Comparison of ENCODE assay signal across 18 cellular contexts in genomic region chr11:11981840-11982239, GRCh38. TPM values are rescaled to one million over a fixed set of nuclear protein-coding genes. Genes with fewer than 3 reads are reported as not detected.
DNase-seq lines count a peak whose midpoint lies in the region; ATAC-seq, FAIRE-seq and TF ChIP-seq lines count a peak whose summit lies in the region.
"Had no signal": no experiment of that assay in that cellular context is flagged by ENCODE, and none has a peak within 500 bp of the region (broad histone marks: within the 10 kb centered on the region; RNA-seq: fewer than 3 reads in every experiment).

No MANE protein-coding gene starts in this region.

- no peak for ATAC-seq in activated CD8-positive, alpha-beta memory T cell treated with anti-CD3 and anti-CD28 coated beads, Interleukin-2, amount 10 ng/mL, durations not matched to agents 7 days and 5 days
- ATAC-seq in IMR-90 (ENCODE audit: low read depth) (no peak), HG02798 (IDR thresholded peaks at IDR 0.05; ENCODE audit: poor library complexity, unreplicated experiment) (no peak)

- H2BK12ac ChIP-seq in H1 (ENCODE audit: low read depth, low read length) = no peak overlapping the region

- H3K9me3 ChIP-seq in IMR-90 (ENCODE audit: control insufficient read depth, insufficient read depth, low read length) (no peaks in the 10 kb centered on the region; the same call in 1 of the 2 replicates), H1 (ENCODE audit: insufficient read depth in 2 of 2, low read depth in 1 of 2, low read length in 1 of 2) (no peaks in the 10 kb centered on the region), sigmoid colon (no peaks in the 10 kb centered on the region)

- H3K9ac ChIP-seq in IMR-90 (ENCODE audit: low read depth, low read length) = no peak overlapping the region
- H3K9ac ChIP-seq in H1 (replicated peaks in 1 of 4; ENCODE audit: extremely low read depth in 1 of 4, low read depth in 3 of 4, low read length in 3 of 4) = no peak overlapping the region

- no peak overlapping the region for H3K4me3 Mint-ChIP-seq in activated CD8-positive, alpha-beta memory T cell treated with anti-CD3 and anti-CD28 coated beads, Interleukin-2, amount 10 ng/mL, durations not matched to agents 7 days and 5 days

- H3K4me1 Mint-ChIP-seq in activated CD8-positive, alpha-beta memory T cell treated with anti-CD3 and anti-CD28 coated beads, Interleukin-2, amount 10 ng/mL, durations not matched to agents 7 days and 5 days = no peaks in the 10 kb centered on the region

- H3K4me2 ChIP-seq in IMR-90 (ENCODE audit: low read depth, low read length) = no peak overlapping the region
- H3K4me2 ChIP-seq in H1 (ENCODE audit: insufficient read depth in 1 of 2, low read depth in 2 of 2, low read length in 2 of 2) = no peak overlapping the region

- CTCF ChIA-PET in activated CD8-positive, alpha-beta memory T cell treated with anti-CD3 and anti-CD28 coated beads, Interleukin-2, amount 10 ng/mL, durations not matched to agents 7 days and 5 days (lab: Charles Lee) = interaction anchor here (1.9 kb wide), 1 partner anchor 14 kb away, joined by 5 read pairs; no protein-coding TSS in a partner anchor
- CTCF ChIA-PET in IMR-90 (lab: Yijun Ruan, JAX) (no interaction called here), H1 (lab: Charles Lee; ENCODE audit: partially characterized antibody) (interaction anchor here (1.4 to 2.4 kb wide), 3 partner anchors 15 to 66 kb away, joined by 5 to 12 read pairs (median 5); no protein-coding TSS in a partner anchor)

- H3K27ac Mint-ChIP-seq in activated CD8-positive, alpha-beta memory T cell treated with anti-CD3 and anti-CD28 coated beads, Interleukin-2, amount 10 ng/mL, durations not matched to agents 7 days and 5 days = no peak overlapping the region

- TF ChIP-seq EP300 in H1 (IDR thresholded peaks at IDR 0.05; ENCODE audit: borderline replicate concordance in 1 of 2, low read depth in 2 of 2, low read length in 2 of 2) (no peak), sigmoid colon (IDR thresholded peaks at IDR 0.05) (no peak)

- H3K36me3 Mint-ChIP-seq in activated CD8-positive, alpha-beta memory T cell treated with anti-CD3 and anti-CD28 coated beads, Interleukin-2, amount 10 ng/mL, durations not matched to agents 7 days and 5 days = no peaks in the 10 kb centered on the region

- H4K5ac ChIP-seq in IMR-90 (ENCODE audit: low read depth, low read length) (no peak overlapping the region), H1 (ENCODE audit: insufficient read length, low read depth, low read length) (no peak overlapping the region)

- H2BK5ac ChIP-seq in IMR-90 (ENCODE audit: low read depth, low read length, poor library complexity, severe bottlenecking) (peak overlapping the region; percentile 82), H1 (ENCODE audit: low read depth, low read length) (no peak overlapping the region)

- no peak overlapping the region for H3K4me3 ChIP-seq in IMR-90 (ENCODE audit: insufficient read depth, low read depth, low read length)
- no peak overlapping the region for H3K4me3 ChIP-seq in H1 (ENCODE audit: extremely low read depth in 1 of 4, insufficient read depth in 2 of 4, low read depth in 3 of 4, low read length in 4 of 4)
- H3K4me3 ChIP-seq in sigmoid colon = no peak overlapping the region
- H3K4me3 ChIP-seq: K562 had no signal

- H3K27me3 ChIP-seq in IMR-90 (ENCODE audit: control insufficient read depth, insufficient read depth, low read length) = no peaks in the 10 kb centered on the region
- no peaks in the 10 kb centered on the region for H3K27me3 ChIP-seq in H1 (replicated peaks in 1 of 4; ENCODE audit: control insufficient read depth in 3 of 4, extremely low read depth in 1 of 4, insufficient read depth in 3 of 4, low read length in 3 of 4)
- H3K27me3 ChIP-seq in sigmoid colon = no peaks in the 10 kb centered on the region

- H2AK5ac ChIP-seq in IMR-90 (ENCODE audit: low read depth, low read length) = peak overlapping the region; percentile 87
- 0 out of 2 replicates have a peak overlapping the region, but pooled peaks have one; percentile 6 for H2AK5ac ChIP-seq in H1 (ENCODE audit: low read depth, low read length)

- H3K79me1 ChIP-seq in IMR-90 (ENCODE audit: low read depth in 1 of 2, low read length in 2 of 2) (peaks cover 39 to 91% of the 10 kb centered on the region in 2 experiments), H1 (ENCODE audit: low read depth, low read length) (no peaks in the 10 kb centered on the region)

- in situ Hi-C loops in IMR-90 (cut with MboI; ENCODE audit: low sequenced_read_pairs) = no loop called here

- H3K4ac ChIP-seq in IMR-90 (ENCODE audit: low read depth, low read length) (peak overlapping the region; percentile 99), H1 (replicated peaks; ENCODE audit: insufficient read length, low read depth, low read length) (no peak overlapping the region)

- no peak overlapping the region for H3K18ac ChIP-seq in IMR-90 (ENCODE audit: low read depth, low read length)
- H3K18ac ChIP-seq in H1 (ENCODE audit: extremely low read depth, low read length) = no peak overlapping the region

- 100% methylated on average over 1 of the region's 6 CpGs; no CpG with 5 or more reads in 1 of the 2 experiments for WGBS in IMR-90 (ENCODE audit: extremely low coverage in 2 of 2, insufficient read length in 1 of 2), 2 experiments
- WGBS in H1 (ENCODE audit: extremely low coverage in 1 of 2, insufficient coverage in 1 of 2, insufficient read length in 1 of 2, insufficient replicate concordance in 2 of 2, low coverage in 1 of 2, low lambda C conversion rate in 2 of 2, missing lambda C conversion rate in 1 of 2), 2 experiments = 95% methylated on average over 6 of the region's 6 CpGs; no CpG with 5 or more reads in 1 of the 2 experiments
- 90 to 92% methylated on average over 6 of the region's 6 CpGs for WGBS in sigmoid colon, 2 donors

- peaks cover 2% of the 10 kb centered on the region for H3K27me3 Mint-ChIP-seq in activated CD8-positive, alpha-beta memory T cell treated with anti-CD3 and anti-CD28 coated beads, Interleukin-2, amount 10 ng/mL, durations not matched to agents 7 days and 5 days

- H4K20me1 ChIP-seq in IMR-90 (ENCODE audit: insufficient read depth, low read length) (no peaks in the 10 kb centered on the region), H1 (replicated peaks in 1 of 2; ENCODE audit: control insufficient read depth in 1 of 2, insufficient read depth in 2 of 2, low read length in 2 of 2) (no peaks in the 10 kb centered on the region)

- H2AFZ ChIP-seq in IMR-90 (replicated peaks; ENCODE audit: low read length, poor library complexity) = no peak overlapping the region
- H2AFZ ChIP-seq in H1 (ENCODE audit: low read length) = no peak overlapping the region

- TF ChIP-seq POLR2A in IMR-90 (IDR thresholded peaks at IDR 0.05; ENCODE audit: low read depth, low read length) = no peak
- TF ChIP-seq POLR2A in H1 (IDR thresholded peaks at IDR 0.05; ENCODE audit: control extremely low read depth in 1 of 2, low read depth in 2 of 2, low read length in 2 of 2) = no peak
- no peak for TF ChIP-seq POLR2A in sigmoid colon (IDR thresholded peaks at IDR 0.05)

- peak overlapping the region in 1 of 2 experiments; percentile 52; a peak in 1 of 4 replicates for H4K8ac ChIP-seq in IMR-90 (ENCODE audit: low read depth in 2 of 2, low read length in 2 of 2)
- H4K8ac ChIP-seq in H1 (ENCODE audit: extremely low read depth, insufficient read depth, low read length) = no peak overlapping the region

- H3K14ac ChIP-seq in IMR-90 (replicated peaks; ENCODE audit: low read depth, low read length) (peak overlapping the region; percentile 48; the same call in 1 of the 2 replicates), H1 (ENCODE audit: insufficient read length) (no peak overlapping the region)

- H3K23me2 ChIP-seq in H1 (ENCODE audit: low read depth, low read length) = no peaks in the 10 kb centered on the region

- dilution Hi-C loops in IMR-90 (cut with HindIII; ENCODE audit: low sequenced_read_pairs, unreplicated experiment) = no loop called here

- TF ChIP-seq CTCF in IMR-90 (conservative IDR thresholded peaks at IDR 0.05; ENCODE audit: low read depth, low read length) = no peak
- TF ChIP-seq CTCF in H1 (IDR thresholded peaks at IDR 0.05; ENCODE audit: control extremely low read depth in 1 of 3, insufficient read depth in 1 of 3, low read depth in 1 of 3, low read length in 3 of 3) = no peak
- no peak for TF ChIP-seq CTCF in sigmoid colon (IDR thresholded peaks at IDR 0.05)

- no TSS peak for BruUV-seq in IMR-90 (replicated peaks; lab: Mats Ljungman, UMichigan)

- TF ChIP-seq RAD21 in IMR-90 (IDR thresholded peaks at IDR 0.05; ENCODE audit: low read length) = no peak
- no peak for TF ChIP-seq RAD21 in H1 (IDR thresholded peaks at IDR 0.05 in 1 of 2, conservative IDR thresholded peaks at IDR 0.05 in 1 of 2; ENCODE audit: low read depth in 2 of 2, low read length in 2 of 2)

- peaks cover 55% of the 10 kb centered on the region for H3K9me1 ChIP-seq in IMR-90 (ENCODE audit: insufficient read depth, low read length)

- intact Hi-C loops in IMR-90 (cut with micrococcal nuclease) = no loop called here
- intact Hi-C loops in sigmoid colon (cut with DNase I) = no loop called here

- peak; percentile 4 for DNase-seq in activated CD8-positive, alpha-beta memory T cell treated with anti-CD3 and anti-CD28 coated beads for 24 hours
- no peak for DNase-seq in activated CD8-positive, alpha-beta memory T cell treated with anti-CD3 and anti-CD28 coated beads, Interleukin-2, amount 10 ng/mL, durations not matched to agents 7 days and 5 days
- DNase-seq in IMR-90 (no peak), H1 (ENCODE audit: low read depth in 1 of 2, low spot score in 2 of 2) (no peak), sigmoid colon (peak; percentile 11), DMS114 treated with DMSO at 0.1 percent for 48 hours (lab: John Stamatoyannopoulos, UW; ENCODE audit: unreplicated experiment) (no peak)
- no peak for DNase-seq in stimulated activated naive CD4-positive, alpha-beta T cell treated with Interleukin-2 at 50 U/mL for 16 hours (lab: John Stamatoyannopoulos, UW)
- DNase-seq: 8988T, DMS153, EL, HCEC 1CT, NCI-H1436 treated with DMSO at 0.1 percent for 48 hours, NCI-H2081, NCI-H510A treated with DMSO at 0.1 percent for 48 hours had no signal

- H2BK120ac ChIP-seq in IMR-90 (ENCODE audit: low read depth, low read length) (peak overlapping the region; percentile 93; the same call in 1 of the 2 replicates), H1 (replicated peaks; ENCODE audit: low read depth, low read length) (no peak overlapping the region)

- H3K56ac ChIP-seq in IMR-90 (ENCODE audit: extremely low read depth, insufficient read depth, low read length) (no peak overlapping the region), H1 (replicated peaks; ENCODE audit: insufficient read length, low read depth, low read length) (no peak overlapping the region)

- no peak for FAIRE-seq in H1 (lab: Jason Lieb, UNC)
- FAIRE-seq: K562, RCC 7860 had no signal

- no peaks in the 10 kb centered on the region for H3K9me3 Mint-ChIP-seq in activated CD8-positive, alpha-beta memory T cell treated with anti-CD3 and anti-CD28 coated beads, Interleukin-2, amount 10 ng/mL, durations not matched to agents 7 days and 5 days (ENCODE audit: low read depth)

- POLR2A ChIA-PET in IMR-90 (lab: Charles Lee; ENCODE audit: unreplicated experiment) (interaction anchor here (0.5 kb wide), 1 partner anchor 10 kb away, joined by 3 read pairs; no protein-coding TSS in a partner anchor), H1 (lab: Charles Lee; ENCODE audit: partially characterized antibody) (no interaction called here)

- H4K91ac ChIP-seq in IMR-90 (ENCODE audit: insufficient read depth, low read depth, low read length) (no peak overlapping the region), H1 (replicated peaks; ENCODE audit: insufficient read length, low read length) (no peak overlapping the region)

- H2BK15ac ChIP-seq in IMR-90 (ENCODE audit: low read depth, low read length) (peak overlapping the region; percentile 81; the same call in 1 of the 3 replicates), H1 (ENCODE audit: low read length) (no peak overlapping the region)

- H2BK20ac ChIP-seq in IMR-90 (ENCODE audit: low read depth, low read length) = no peak overlapping the region
- no peak overlapping the region for H2BK20ac ChIP-seq in H1 (ENCODE audit: low read length)

- H3K36me3 ChIP-seq in IMR-90 (ENCODE audit: control insufficient read depth, insufficient read depth, low read length) = peaks cover 12% of the 10 kb centered on the region
- no peaks in the 10 kb centered on the region for H3K36me3 ChIP-seq in H1 (ENCODE audit: control insufficient read depth in 2 of 4, insufficient read depth in 4 of 4, low read length in 3 of 4)
- H3K36me3 ChIP-seq in sigmoid colon = no peaks in the 10 kb centered on the region

- peaks cover 52% of the 10 kb centered on the region for H3K4me1 ChIP-seq in IMR-90 (ENCODE audit: control insufficient read depth, insufficient read depth, low read length)
- H3K4me1 ChIP-seq in H1 (replicated peaks in 1 of 4; ENCODE audit: control insufficient read depth in 3 of 4, insufficient read depth in 4 of 4, low read length in 3 of 4) = peaks cover 0 to 5% (median 4%) of the 10 kb centered on the region in 4 experiments; a peak in 5 of 7 replicates
- peaks cover 0 to 38% (median 32%) of the 10 kb centered on the region in 4 donors for H3K4me1 ChIP-seq in sigmoid colon

- no peak overlapping the region; the same call in 1 of the 2 replicates for H3K27ac ChIP-seq in IMR-90 (ENCODE audit: insufficient read depth, low read length)
- H3K27ac ChIP-seq in H1 (ENCODE audit: low read depth, low read length) = no peak overlapping the region
- no peak overlapping the region for H3K27ac ChIP-seq in sigmoid colon
- H3K27ac ChIP-seq: C4-2B had no signal

- no peaks in the 10 kb centered on the region for H3K79me2 ChIP-seq in H1 (ENCODE audit: control insufficient read depth in 1 of 2, insufficient read depth in 2 of 2, low read length in 2 of 2)

- no peak overlapping the region for H3K23ac ChIP-seq in IMR-90 (ENCODE audit: low read depth, low read length)
- no peak overlapping the region for H3K23ac ChIP-seq in H1 (ENCODE audit: insufficient read length)

- H2AK9ac ChIP-seq in IMR-90 (replicated peaks; ENCODE audit: low read depth, low read length, poor library complexity) = peak overlapping the region; percentile 57

RNA-seq across cellular contexts. Expression of gene DKK3, which starts 26.6 kb away (rescaled TPM):
- total RNA-seq in activated CD8-positive, alpha-beta memory T cell treated with anti-CD3 and anti-CD28 coated beads, Interleukin-2, amount 10 ng/mL, durations not matched to agents 7 days and 5 days = not detected
- total RNA-seq in IMR-90 (2012; rRNA removed) (348 and 453 TPM in 2 replicates), sigmoid colon (100 to 1,000 TPM in 2 of 4 donors, 10 to 100 TPM in 2; 83.6 to 181 (median 95.0) TPM)
- polyA plus RNA-seq in IMR-90 (2012; rRNA removed) (838 and 964 TPM in 2 replicates), H1 (2011; rRNA removed) (40.1 and 51.0 TPM in 2 replicates), sigmoid colon (10 to 100 TPM in 1 of 3 donors, 1 to 10 TPM in 2; 6.0 to 15.2 (median 9.0) TPM)
- 812 and 1,206 TPM in 2 replicates for polyA plus RNA-seq in IMR-90 (2012; cell fraction: cytosol; rRNA removed)
- polyA plus RNA-seq in IMR-90 (2012; cell fraction: nucleus; rRNA removed; ENCODE audit: low replicate concordance) = 383 and 412 TPM in 2 replicates
- total RNA-seq in H1 (2021; fragmentation: NEBNext Ultra II Directional; extraction: Animal tissue kit (Norgen Biotek cat#: 25700)) = 30.0 and 30.2 TPM in 2 replicates
- 47.2 TPM for polyA plus RNA-seq in H1 (2011; cell fraction: cytosol; rRNA removed)
- 32.6 TPM for polyA plus RNA-seq in H1 (2011; cell fraction: nucleus; rRNA removed)
- 22.0 to 30.0 TPM (median 28.4 TPM) in 4 replicates for polyA plus RNA-seq in H1 (2012, experiment 1 of 2)
- 26.0 TPM for polyA plus RNA-seq in H1 (2012, experiment 2 of 2)
- 18.9 TPM for polyA plus RNA-seq in H1 (2013, experiment 1 of 2)
- 19.7 TPM for polyA plus RNA-seq in H1 (2013, experiment 2 of 2)
- polyA minus RNA-seq in H1 (2011; rRNA and poly(A)+ RNA removed) = 40.5 and 47.6 TPM in 2 replicates
- 23.2 TPM for polyA minus RNA-seq in H1 (2011; cell fraction: cytosol; rRNA and poly(A)+ RNA removed)
- polyA minus RNA-seq in H1 (2011; cell fraction: nucleus; rRNA and poly(A)+ RNA removed) = 25.2 TPM

Comparison
In these comparisons a context has a peak if more than half of its experiments do, and no peak if none do; other contexts are left out.
1. DNase-seq: peak in activated CD8-positive, alpha-beta memory T cell treated with anti-CD3 and anti-CD28 coated beads for 24 hours (single experiment) and sigmoid colon (single experiment); none in activated CD8-positive, alpha-beta memory T cell treated with anti-CD3 and anti-CD28 coated beads, Interleukin-2, amount 10 ng/mL, durations not matched to agents 7 days and 5 days (single experiment), IMR-90 (single experiment), H1 (0 of 2), stimulated activated naive CD4-positive, alpha-beta T cell treated with Interleukin-2 at 50 U/mL for 16 hours (single experiment) and DMS114 treated with DMSO at 0.1 percent for 48 hours (single experiment).
2. RNA of gene DKK3, which starts 26.6 kb away (total RNA-seq): 348 to 453 TPM in IMR-90, 83.6 to 181 TPM in sigmoid colon and 30.0 to 30.2 TPM in H1; not detected in activated CD8-positive, alpha-beta memory T cell treated with anti-CD3 and anti-CD28 coated beads, Interleukin-2, amount 10 ng/mL, durations not matched to agents 7 days and 5 days; every median in the first group is over 10 times any median in the second.